In the genomic region with DNA sequence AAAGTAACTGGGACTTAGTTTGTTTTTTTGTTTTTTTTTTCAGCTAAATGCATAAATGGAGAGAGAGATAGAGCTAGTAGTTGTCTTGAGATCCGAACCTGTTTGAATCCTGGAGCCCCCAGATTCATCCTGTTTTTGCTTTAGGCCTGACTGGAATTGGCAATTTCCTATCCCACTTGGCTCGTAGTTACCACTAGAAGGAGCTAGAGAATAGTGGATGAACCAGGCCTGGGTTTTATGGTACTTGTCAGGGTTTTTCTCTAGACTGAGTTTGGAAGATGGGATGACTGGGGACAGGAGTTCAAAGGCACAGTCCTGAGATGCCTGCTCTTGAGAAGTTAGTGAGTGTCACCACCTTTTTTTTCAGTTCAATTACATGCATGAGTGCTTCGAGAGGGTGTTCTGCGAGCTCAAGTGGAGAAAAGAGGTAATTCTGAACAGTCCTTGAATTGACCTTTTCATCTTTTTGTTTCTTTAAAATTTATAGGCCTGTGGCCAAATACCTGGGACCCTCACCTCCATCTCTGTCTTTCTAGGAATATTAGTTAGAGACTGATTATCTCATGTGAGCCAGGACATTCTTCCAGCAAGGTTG, we compare ENCODE assay signal across 10 cellular contexts. TPM values are rescaled to one million over a fixed set of nuclear protein-coding genes. Genes with fewer than 3 reads are reported as not detected.
DNase-seq lines count a peak whose midpoint lies in the region; ATAC-seq, FAIRE-seq and TF ChIP-seq lines count a peak whose summit lies in the region.
"Had no signal": no experiment of that assay in that cellular context is flagged by ENCODE, and none has a peak within 500 bp of the region (broad histone marks: within the 10 kb centered on the region; RNA-seq: fewer than 3 reads in every experiment).

No MANE protein-coding gene starts in this region.

- peak; percentile 35 for TF ChIP-seq CTCF in activated CD8-positive, alpha-beta T cell treated with anti-CD3 and anti-CD28 coated beads for 36 hours (IDR thresholded peaks at IDR 0.05)
- TF ChIP-seq CTCF in keratinocyte (optimal IDR thresholded peaks at IDR 0.05 in 1 of 3, IDR thresholded peaks at IDR 0.05 in 1 of 3, conservative IDR thresholded peaks at IDR 0.05 in 1 of 3; ENCODE audit: extremely low read depth in 1 of 3, insufficient read depth in 2 of 3, low read length in 3 of 3): peak; percentile 61 to 83 (median 66)

- peaks cover 6 to 9% of the 10 kb centered on the region in 2 experiments for H3K36me3 ChIP-seq in keratinocyte (ENCODE audit: control insufficient read depth in 2 of 2, extremely low read depth in 1 of 2, insufficient read depth in 2 of 2, low read length in 2 of 2)

- no peaks in the 10 kb centered on the region for H3K4me1 Mint-ChIP-seq in activated CD8-positive, alpha-beta T cell treated with anti-CD3 and anti-CD28 coated beads for 36 hours (ENCODE audit: low read depth)

- H3K27ac Mint-ChIP-seq in activated CD8-positive, alpha-beta T cell treated with anti-CD3 and anti-CD28 coated beads for 36 hours: no peak overlapping the region

- H3K79me2 ChIP-seq in keratinocyte (ENCODE audit: control insufficient read depth, insufficient read depth, low read length): no peaks in the 10 kb centered on the region

- no peaks in the 10 kb centered on the region for H3K27me3 ChIP-seq in keratinocyte (ENCODE audit: control insufficient read depth, extremely low read depth, insufficient read depth, low read length)
- H3K27me3 ChIP-seq: SJSA1 had no signal

- no peak overlapping the region for H3K4me3 Mint-ChIP-seq in activated CD8-positive, alpha-beta T cell treated with anti-CD3 and anti-CD28 coated beads for 36 hours

- ATAC-seq in activated CD8-positive, alpha-beta T cell treated with anti-CD3 and anti-CD28 coated beads for 36 hours: no peak
- ATAC-seq in GM19328 (IDR thresholded peaks at IDR 0.05; ENCODE audit: unreplicated experiment): no peak
- no peak for ATAC-seq in GM21367 (IDR thresholded peaks at IDR 0.05; ENCODE audit: unreplicated experiment)
- ATAC-seq in GM19035 (IDR thresholded peaks at IDR 0.05; ENCODE audit: unreplicated experiment): no peak

- no peaks in the 10 kb centered on the region for H3K9me3 Mint-ChIP-seq in activated CD8-positive, alpha-beta T cell treated with anti-CD3 and anti-CD28 coated beads for 36 hours

- no peaks in the 10 kb centered on the region for H3K4me1 ChIP-seq in keratinocyte (ENCODE audit: control insufficient read depth, extremely low read depth, insufficient read depth, low read length)
- H3K4me1 ChIP-seq: SJSA1 had no signal

- intact Hi-C loops in activated CD8-positive, alpha-beta T cell treated with anti-CD3 and anti-CD28 coated beads for 36 hours (cut with micrococcal nuclease): no loop called here

- H3K27me3 Mint-ChIP-seq in activated CD8-positive, alpha-beta T cell treated with anti-CD3 and anti-CD28 coated beads for 36 hours: no peaks in the 10 kb centered on the region

- no peaks in the 10 kb centered on the region for H3K9me3 ChIP-seq in keratinocyte (ENCODE audit: control insufficient read depth, low read depth, low read length)
- H3K9me3 ChIP-seq: SJSA1 had no signal

- FAIRE-seq in keratinocyte (lab: Jason Lieb, UNC): no peak

- DNase-seq in ELR (ENCODE audit: low read depth) (peak; percentile 60), NCI-H1105 (lab: John Stamatoyannopoulos, UW) (peak; percentile 30), keratinocyte (ENCODE audit: low read depth, low spot score) (no peak)
- no peak for DNase-seq in activated CD8-positive, alpha-beta T cell treated with anti-CD3 and anti-CD28 coated beads for 36 hours
- no peak for DNase-seq in activated CD4-positive, CD25-positive, alpha-beta regulatory T cell treated with anti-CD3 and anti-CD28 coated beads, Interleukin-2, amount 50 U/mL, for 72 hours

- CTCF ChIA-PET in activated CD8-positive, alpha-beta T cell treated with anti-CD3 and anti-CD28 coated beads for 36 hours (lab: Charles Lee): interaction anchor here (1.1 to 1.9 kb wide), 7 partner anchors 38 to 143 kb away, joined by 3 to 5 read pairs (median 4); no protein-coding TSS in a partner anchor

- no peak overlapping the region for H3K9ac ChIP-seq in keratinocyte (ENCODE audit: control insufficient read depth, extremely low read depth, insufficient read depth, low read length)

- dilution Hi-C loops in keratinocyte (cut with MboI; ENCODE audit: extremely low pct_ligation_motif_present, low sequenced_read_pairs): no loop called here

- no peak overlapping the region for H2AFZ ChIP-seq in keratinocyte (ENCODE audit: control insufficient read depth, low read length)

- no peak overlapping the region for H3K27ac ChIP-seq in keratinocyte (ENCODE audit: control insufficient read depth, insufficient read depth, low read length)
- H3K27ac ChIP-seq: SJSA1 had no signal

- H3K36me3 Mint-ChIP-seq in activated CD8-positive, alpha-beta T cell treated with anti-CD3 and anti-CD28 coated beads for 36 hours (ENCODE audit: low read depth): peaks cover 20% of the 10 kb centered on the region

- H3K4me2 ChIP-seq in keratinocyte (ENCODE audit: control insufficient read depth, extremely low read depth, insufficient read depth, low read depth, low read length): no peak overlapping the region

- no peak overlapping the region for H3K4me3 ChIP-seq in keratinocyte (ENCODE audit: control insufficient read depth in 2 of 3, extremely low read depth in 1 of 3, insufficient read depth in 2 of 3, low read depth in 1 of 3, low read length in 3 of 3)
- H3K4me3 ChIP-seq: lung, SJSA1 had no signal

- no peaks in the 10 kb centered on the region for H4K20me1 ChIP-seq in keratinocyte (ENCODE audit: control insufficient read depth, extremely low read depth, insufficient read depth, low read length)

- POLR2A ChIA-PET in activated CD8-positive, alpha-beta T cell treated with anti-CD3 and anti-CD28 coated beads for 36 hours (lab: Charles Lee): no interaction called here

- H3K9me1 ChIP-seq in keratinocyte (ENCODE audit: control insufficient read depth, extremely low read depth, insufficient read depth, low read length): no peaks in the 10 kb centered on the region

RNA-seq across cellular contexts. Expression of a gene that starts 23.4 kb away (rescaled TPM):
- not detected for total RNA-seq in activated CD8-positive, alpha-beta T cell treated with anti-CD3 and anti-CD28 coated beads for 36 hours
- polyA plus RNA-seq in keratinocyte: not detected in 3 replicates
- polyA plus RNA-seq in keratinocyte (2011; ENCODE audit: low read depth): not detected
- polyA plus RNA-seq in keratinocyte (2011; cell fraction: cytosol; rRNA removed): not detected in 2 replicates
- polyA plus RNA-seq in keratinocyte (2011; cell fraction: nucleus; rRNA removed): not detected in 2 replicates
- polyA plus RNA-seq in keratinocyte (2012; ENCODE audit: low replicate concordance): not detected in 2 replicates
- polyA minus RNA-seq in keratinocyte: not detected in 3 replicates
- polyA minus RNA-seq in keratinocyte (2011; cell fraction: cytosol; rRNA and poly(A)+ RNA removed): not detected
- polyA minus RNA-seq in keratinocyte (2011; cell fraction: nucleus; rRNA and poly(A)+ RNA removed): not detected in 2 replicates
- total RNA-seq: SJSA1 had no signal

RNA-seq across cellular contexts. Expression of a gene that starts 28.2 kb away (rescaled TPM):
- total RNA-seq in activated CD8-positive, alpha-beta T cell treated with anti-CD3 and anti-CD28 coated beads for 36 hours: not detected
- polyA plus RNA-seq in keratinocyte: not detected in 3 replicates
- polyA plus RNA-seq in keratinocyte (2011; ENCODE audit: low read depth): not detected
- polyA plus RNA-seq in keratinocyte (2011; cell fraction: cytosol; rRNA removed): not detected in 2 replicates
- polyA plus RNA-seq in keratinocyte (2011; cell fraction: nucleus; rRNA removed): not detected in 2 replicates
- polyA plus RNA-seq in keratinocyte (2012; ENCODE audit: low replicate concordance): not detected in 2 replicates
- not detected in 3 replicates for polyA minus RNA-seq in keratinocyte
- polyA minus RNA-seq in keratinocyte (2011; cell fraction: cytosol; rRNA and poly(A)+ RNA removed): not detected
- not detected in 2 replicates for polyA minus RNA-seq in keratinocyte (2011; cell fraction: nucleus; rRNA and poly(A)+ RNA removed)
- total RNA-seq: SJSA1 had no signal

Comparison
In these comparisons a context has a peak if more than half of its experiments do, and no peak if none do; other contexts are left out.
1. DNase-seq: peak in ELR (single experiment) and NCI-H1105 (single experiment); none in activated CD8-positive, alpha-beta T cell treated with anti-CD3 and anti-CD28 coated beads for 36 hours (single experiment), keratinocyte (single experiment) and activated CD4-positive, CD25-positive, alpha-beta regulatory T cell treated with anti-CD3 and anti-CD28 coated beads, Interleukin-2, amount 50 U/mL, for 72 hours (single experiment).